In the genomic region with DNA sequence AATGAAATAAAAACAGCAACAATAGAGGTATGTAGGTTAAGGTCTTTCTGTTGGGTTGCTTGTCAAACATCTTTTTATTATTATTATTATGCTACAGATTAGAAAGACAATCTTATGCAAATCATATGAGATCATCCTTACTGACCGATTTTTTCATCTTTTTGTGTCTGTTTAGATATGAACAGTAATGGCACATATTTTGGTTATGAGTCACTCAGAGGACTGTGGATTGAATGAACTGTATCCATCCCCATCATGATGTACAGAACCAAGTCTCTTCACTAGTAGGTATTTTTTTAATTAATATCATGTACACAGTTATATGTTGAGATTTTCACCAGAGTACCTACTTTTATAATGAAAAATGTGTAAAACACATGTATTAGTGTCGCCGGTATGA, we compare ENCODE assay signal across 22 cellular contexts.
DNase-seq lines count a peak whose midpoint lies in the region; FAIRE-seq and TF ChIP-seq lines count a peak whose summit lies in the region.
"Had no signal": no experiment of that assay in that cellular context is flagged by ENCODE, and none has a peak within 500 bp of the region (broad histone marks: within the 10 kb centered on the region; RNA-seq: fewer than 3 reads in every experiment).

No MANE protein-coding gene starts in this region.

- H3F3A ChIP-seq in SK-N-SH (replicated peaks; ENCODE audit: insufficient read depth): no peaks in the 10 kb centered on the region

- H3K27ac ChIP-seq in SK-N-SH (ENCODE audit: low read depth in 2 of 2, low read length in 1 of 2) (no peak overlapping the region), SJCRH30 (no peak overlapping the region)

- no peak overlapping the region for H3K4me2 ChIP-seq in SK-N-SH

- no peak for TF ChIP-seq CTCF in SK-N-SH (IDR thresholded peaks at IDR 0.05)

- no peaks in the 10 kb centered on the region for H3K79me2 ChIP-seq in SK-N-SH (ENCODE audit: insufficient read depth)

- WGBS in SK-N-SH (ENCODE audit: low lambda C conversion rate): 68% methylated on average over 3 of the region's 3 CpGs

- no peak for TF ChIP-seq EP300 in SK-N-SH (IDR thresholded peaks at IDR 0.05; ENCODE audit: borderline replicate concordance in 1 of 2, low read depth in 1 of 2, low read length in 1 of 2)

- H3K9me3 ChIP-seq in SK-N-SH: no peaks in the 10 kb centered on the region
- H3K9me3 ChIP-seq in SJCRH30 (replicated peaks): no peaks in the 10 kb centered on the region

- no peaks in the 10 kb centered on the region for H4K20me1 ChIP-seq in SK-N-SH (ENCODE audit: insufficient read depth)

- H3K27me3 ChIP-seq in SK-N-SH (ENCODE audit: insufficient read depth) (no peaks in the 10 kb centered on the region), SJCRH30 (no peaks in the 10 kb centered on the region)

- H2AFZ ChIP-seq in SK-N-SH (ENCODE audit: low read depth): no peak overlapping the region

- no peaks in the 10 kb centered on the region for H3K9me2 ChIP-seq in SK-N-SH

- peak; percentile 65 for DNase-seq in EL
- DNase-seq in HT1080 (ENCODE audit: low read depth): peak; percentile 52
- DNase-seq in SK-N-SH: no peak
- DNase-seq in urothelium cell line (ENCODE audit: low spot score): peak; percentile 13
- DNase-seq in UCSD-AML1 (lab: John Stamatoyannopoulos, UW; ENCODE audit: unreplicated experiment): no peak
- no peak for DNase-seq in RPMI8226
- no peak for DNase-seq in SJCRH30
- DNase-seq: CD4-positive, CD25-positive, alpha-beta regulatory T cell; DMS79 treated with DMSO at 0.1 percent for 48 hours; GDM1; KG1; NCI-H1417; NCI-H1694 treated with DMSO at 0.1 percent for 48 hours; NCI-H2081 treated with DMSO at 0.1 percent for 48 hours; NCI-H2171 treated with DMSO at 0.1 percent for 48 hours; NCI-H446 treated with DMSO at 0.1 percent for 48 hours; NCI-H526 treated with DMSO at 0.1 percent for 48 hours; OCI-M1; SHP77 treated with DMSO at 0.1 percent for 48 hours; T-cell had no signal

- H3K4me1 ChIP-seq in SK-N-SH (ENCODE audit: control insufficient read depth in 1 of 2, insufficient read depth in 2 of 2, low read depth in 1 of 2, low read length in 1 of 2): peaks cover 0 to 2% of the 10 kb centered on the region in 2 experiments; a peak in 2 of 4 replicates
- no peaks in the 10 kb centered on the region for H3K4me1 ChIP-seq in SJCRH30

- H3K36me3 ChIP-seq in SK-N-SH (replicated peaks in 1 of 2; ENCODE audit: control insufficient read depth in 1 of 2, insufficient read depth in 2 of 2, low read length in 1 of 2) (peaks cover 0 to 8% of the 10 kb centered on the region in 2 experiments), SJCRH30 (no peaks in the 10 kb centered on the region)

- POLR2A ChIA-PET in SK-N-SH (lab: Yijun Ruan, JAX): no interaction called here

- H3K9ac ChIP-seq in SK-N-SH: no peak overlapping the region

- no peak for FAIRE-seq in urothelium cell line (lab: Jason Lieb, UNC)
- FAIRE-seq: GM19239, H1 had no signal

- CTCF ChIA-PET in SK-N-SH (lab: Yijun Ruan, JAX): no interaction called here

- TF ChIP-seq RAD21 in SK-N-SH (IDR thresholded peaks at IDR 0.05; ENCODE audit: low read length): no peak

- H3K4me3 ChIP-seq in SK-N-SH (ENCODE audit: low read depth in 2 of 2, low read length in 1 of 2) (no peak overlapping the region), SJCRH30 (no peak overlapping the region)

TF ChIP-seq in SK-N-SH, 30 proteins besides CTCF, POLR2A, EP300 and RAD21:
- no peak for TF ChIP-seq GATA2 (CRISPR knock-in tag; IDR thresholded peaks at IDR 0.05)
- TF ChIP-seq JUND (IDR thresholded peaks at IDR 0.05): 0 out of 2 replicates have a peak, but pooled peaks have one; percentile 16
- 0 out of 2 replicates have a peak, but pooled peaks have one; percentile 7 for TF ChIP-seq FOSL2 (IDR thresholded peaks at IDR 0.05; ENCODE audit: borderline replicate concordance, low read depth)

Comparison
In these comparisons a context has a peak if more than half of its experiments do, and no peak if none do; other contexts are left out.
1. DNase-seq: peak in EL (single experiment), HT1080 (single experiment) and urothelium cell line (single experiment); none in SK-N-SH (single experiment), UCSD-AML1 (single experiment), RPMI8226 (single experiment) and SJCRH30 (0 of 2).